In the genomic region with DNA sequence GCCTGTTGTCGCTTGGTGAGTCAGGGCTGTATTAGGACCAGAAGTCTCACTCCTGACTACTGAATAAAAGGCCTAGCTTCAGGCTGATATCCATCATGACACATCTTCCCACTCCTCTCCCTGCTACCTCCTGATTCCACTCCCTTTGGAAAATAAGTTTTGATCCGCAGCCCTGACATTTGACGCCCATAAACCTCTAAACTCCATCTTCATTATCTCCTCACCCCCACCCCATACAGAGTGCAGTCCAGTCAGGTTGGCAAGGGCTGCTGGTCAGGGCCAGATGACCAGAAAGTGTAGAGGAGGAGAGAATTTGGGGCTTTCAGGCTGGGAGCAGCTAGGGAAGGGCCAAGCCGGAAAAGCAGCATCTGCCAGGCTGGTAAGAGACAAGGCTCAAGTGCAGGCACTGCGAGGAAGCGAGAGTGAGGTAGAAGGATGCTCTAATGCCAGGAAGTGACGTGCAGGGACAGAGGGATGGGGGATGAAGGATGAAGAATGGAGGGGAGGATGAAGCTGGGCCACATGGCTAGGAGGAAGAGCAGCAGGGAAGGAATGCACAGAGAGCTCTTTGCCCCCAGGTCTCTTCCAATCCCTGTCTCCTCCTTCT, we compare ENCODE assay signal across 9 cellular contexts. TPM values are rescaled to one million over a fixed set of nuclear protein-coding genes. Genes with fewer than 3 reads are reported as not detected.
DNase-seq lines count a peak whose midpoint lies in the region; ATAC-seq and TF ChIP-seq lines count a peak whose summit lies in the region.
"Had no signal": no experiment of that assay in that cellular context is flagged by ENCODE, and none has a peak within 500 bp of the region (broad histone marks: within the 10 kb centered on the region; RNA-seq: fewer than 3 reads in every experiment).

No MANE protein-coding gene starts in this region.

- H3K4me1 ChIP-seq in A673 (ENCODE audit: insufficient read depth, low read length, poor library complexity, severe bottlenecking), result peaks cover 19% of the 10 kb centered on the region
- H3K4me1 ChIP-seq in HEK293 (ENCODE audit: control insufficient read depth, insufficient read depth, low read length), result peaks cover 3% of the 10 kb centered on the region; the same call in 1 of the 2 replicates

- intact Hi-C loops in A673 (cut with micrococcal nuclease; ENCODE audit: unreplicated experiment), result loop anchor here (10.0 kb wide), 2 partner anchors 223 to 273 kb away; a partner anchor contains a TSS

- no peaks in the 10 kb centered on the region for H3K9me3 Mint-ChIP-seq in naive thymus-derived CD8-positive, alpha-beta T cell

- peak overlapping the region in 9 of 10 donors; percentile 13 to 93 (median 72) for H3K27ac Mint-ChIP-seq in naive thymus-derived CD8-positive, alpha-beta T cell

- peaks cover 42 to 71% (median 59%) of the 10 kb centered on the region in 4 donors for H3K4me1 Mint-ChIP-seq in naive thymus-derived CD8-positive, alpha-beta T cell

- CTCF ChIA-PET in A673 (lab: Charles Lee) (no interaction called here), HEK293 (lab: Yijun Ruan, JAX) (interaction anchor here (0.7 to 1.8 kb wide), 3 partner anchors 15 to 481 kb away, joined by 3 to 6 read pairs (median 6); no protein-coding TSS in a partner anchor)

- BruUV-seq in A673 (replicated peaks; lab: Mats Ljungman, UMichigan), result no TSS peak

- H3K27me3 Mint-ChIP-seq in naive thymus-derived CD8-positive, alpha-beta T cell, result no peaks in the 10 kb centered on the region

- H3K36me3 Mint-ChIP-seq in naive thymus-derived CD8-positive, alpha-beta T cell, result peaks cover 0 to 9% (median 0%) of the 10 kb centered on the region in 3 donors

- H3K4me3 ChIP-seq in A673 (ENCODE audit: low read depth, low read length, poor library complexity, severe bottlenecking) (peak overlapping the region; percentile 69), HEK293 (ENCODE audit: low read depth, low read length) (no peak overlapping the region)

- H3K36me3 ChIP-seq in A673 (ENCODE audit: insufficient read depth, low read length, poor library complexity, severe bottlenecking) (no peaks in the 10 kb centered on the region), HEK293 (ENCODE audit: control insufficient read depth in 2 of 2, insufficient read depth in 1 of 2, low read length in 2 of 2) (peaks cover 0 to 11% of the 10 kb centered on the region in 2 experiments; a peak in 1 of 3 replicates)

- TF ChIP-seq CTCF in A673 (conservative IDR thresholded peaks at IDR 0.05; ENCODE audit: low read depth, low read length), result no peak
- TF ChIP-seq CTCF in HEK293 (tag by site-specific recombination; IDR thresholded peaks at IDR 0.05), result no peak
- TF ChIP-seq CTCF in GM10266 (IDR thresholded peaks at IDR 0.05; ENCODE audit: control insufficient read depth, insufficient read depth, low read depth, missing control alignments), result no peak

- DNase-seq in A673 (ENCODE audit: low spot score) (no peak), cerebellum (ENCODE audit: low spot score) (peak; percentile 78), NCI-H1417 (lab: John Stamatoyannopoulos, UW) (no peak), GM10266 (ENCODE audit: extremely low spot score) (no peak)
- no peak for DNase-seq in naive thymus-derived CD8-positive, alpha-beta T cell
- DNase-seq: KBM-7 had no signal

- no peak overlapping the region for H3K27ac ChIP-seq in A673 (ENCODE audit: low read depth, low read length, poor library complexity, severe bottlenecking)
- no peak overlapping the region for H3K27ac ChIP-seq in HEK293 (ENCODE audit: extremely low read depth, low read depth, low read length)

- H3K9me3 ChIP-seq in A673 (ENCODE audit: low read depth, low read length, poor library complexity, severe bottlenecking) (no peaks in the 10 kb centered on the region), HEK293 (ENCODE audit: control insufficient read depth, insufficient read depth, low read depth, low read length) (no peaks in the 10 kb centered on the region)

- no peak for ATAC-seq in naive thymus-derived CD8-positive, alpha-beta T cell
- ATAC-seq in HG03108 (IDR thresholded peaks at IDR 0.05; ENCODE audit: unreplicated experiment), result no peak
- ATAC-seq in GM18520 (IDR thresholded peaks at IDR 0.05; ENCODE audit: unreplicated experiment), result no peak

- POLR2A ChIA-PET in A673 (lab: Charles Lee; ENCODE audit: low non-redundant PET), result no interaction called here
- POLR2A ChIA-PET in HEK293 (lab: Yijun Ruan, JAX), result no interaction called here
- POLR2A ChIA-PET in naive thymus-derived CD8-positive, alpha-beta T cell (lab: Charles Lee), result interaction anchor here (0.5 kb wide), 1 partner anchor 102 kb away, joined by 4 read pairs; no protein-coding TSS in a partner anchor

- H3K27me3 ChIP-seq in A673 (replicated peaks; ENCODE audit: insufficient read depth, low read depth, low read length, poor library complexity), result no peaks in the 10 kb centered on the region

- peak overlapping the region; percentile 84 to 93 (median 87) for H3K4me3 Mint-ChIP-seq in naive thymus-derived CD8-positive, alpha-beta T cell

TF ChIP-seq in HEK293, 187 proteins besides CTCF, POLR2A, EP300 and RAD21:
- TF ChIP-seq SCRT1 (tag by site-specific recombination; IDR thresholded peaks at IDR 0.05; ENCODE audit: borderline replicate concordance) (no peak), ZNF366 (tag by site-specific recombination; conservative IDR thresholded peaks at IDR 0.05) (peak; percentile 58; the same call in 1 of the 2 replicates)

RNA-seq across cellular contexts. Expression of a gene that starts 1.2 kb away (rescaled TPM):
- 14.1 and 15.3 TPM in 2 replicates for total RNA-seq in A673 (2021)
- 19.3 TPM for total RNA-seq in cerebellum
- total RNA-seq in naive thymus-derived CD8-positive, alpha-beta T cell, result 10 to 100 TPM; 42.1 to 43.3 TPM
- 1 to 10 TPM; 3.9 to 9.4 (median 8.0) TPM for polyA plus RNA-seq in naive thymus-derived CD8-positive, alpha-beta T cell

RNA-seq across cellular contexts. Expression of a gene that starts 5.0 kb away (rescaled TPM):
- total RNA-seq in A673 (2021) (28.7 and 33.5 TPM in 2 replicates), cerebellum (14.3 TPM)
- total RNA-seq in naive thymus-derived CD8-positive, alpha-beta T cell, result 10 to 100 TPM; 27.2 to 27.9 TPM
- 10 to 100 TPM in 2 of 3 donors, 1 to 10 TPM in 1; 9.1 to 10.9 (median 10.4) TPM for polyA plus RNA-seq in naive thymus-derived CD8-positive, alpha-beta T cell

RNA-seq across cellular contexts. Expression of a gene that starts 46.0 kb away (rescaled TPM):
- total RNA-seq in A673 (2021) (39.9 and 41.2 TPM in 2 replicates), cerebellum (24.4 TPM)
- total RNA-seq in naive thymus-derived CD8-positive, alpha-beta T cell, result 10 to 100 TPM; 24.3 to 29.2 TPM
- 1 to 10 TPM; 2.8 to 8.2 (median 5.0) TPM for polyA plus RNA-seq in naive thymus-derived CD8-positive, alpha-beta T cell
